In the genomic region with DNA sequence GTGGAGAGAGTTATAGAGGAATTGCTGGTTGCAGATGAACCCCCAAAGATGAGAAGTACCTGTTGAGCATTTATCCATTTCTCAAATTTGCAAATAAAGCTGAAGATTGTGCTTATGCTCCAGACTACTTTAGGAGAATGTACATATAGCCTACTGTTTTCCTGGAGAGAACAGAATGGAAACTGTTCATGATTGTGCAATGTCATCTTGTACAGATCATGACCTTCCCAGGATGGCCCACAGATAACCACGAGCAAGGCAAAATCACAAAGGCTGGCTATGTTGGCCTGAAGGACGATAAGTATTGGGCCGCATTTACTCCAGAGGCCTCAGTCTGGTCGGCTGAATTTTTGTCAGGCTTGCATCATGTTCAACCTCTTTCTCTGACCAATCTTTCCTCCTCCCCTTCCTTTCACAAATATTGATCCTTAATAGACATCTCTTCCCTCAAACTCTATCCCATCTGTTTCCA, we compare ENCODE assay signal across 1 cellular context.
A peak's percentile ranks its signal among the peaks of the same experiment; 100 is the strongest.
TF ChIP-seq lines count a peak whose summit lies in the region.

No MANE protein-coding gene starts in this region.

TF ChIP-seq in HEK293, 187 proteins besides CTCF, POLR2A, EP300 and RAD21:
- TF ChIP-seq ZNF529 (tag by site-specific recombination; IDR thresholded peaks at IDR 0.05; ENCODE audit: insufficient replicate concordance) (no peak), ZNF155 (tag by site-specific recombination; IDR thresholded peaks at IDR 0.05) (no peak), SCRT2 (tag by site-specific recombination; IDR thresholded peaks at IDR 0.05) (peak; percentile 39; the same call in 1 of the 2 replicates), ZNF549 (tag by site-specific recombination; IDR thresholded peaks at IDR 0.05) (no peak), MZF1 (tag by site-specific recombination; IDR thresholded peaks at IDR 0.05; ENCODE audit: borderline replicate concordance) (no peak)
- TF ChIP-seq, protein P1, sequence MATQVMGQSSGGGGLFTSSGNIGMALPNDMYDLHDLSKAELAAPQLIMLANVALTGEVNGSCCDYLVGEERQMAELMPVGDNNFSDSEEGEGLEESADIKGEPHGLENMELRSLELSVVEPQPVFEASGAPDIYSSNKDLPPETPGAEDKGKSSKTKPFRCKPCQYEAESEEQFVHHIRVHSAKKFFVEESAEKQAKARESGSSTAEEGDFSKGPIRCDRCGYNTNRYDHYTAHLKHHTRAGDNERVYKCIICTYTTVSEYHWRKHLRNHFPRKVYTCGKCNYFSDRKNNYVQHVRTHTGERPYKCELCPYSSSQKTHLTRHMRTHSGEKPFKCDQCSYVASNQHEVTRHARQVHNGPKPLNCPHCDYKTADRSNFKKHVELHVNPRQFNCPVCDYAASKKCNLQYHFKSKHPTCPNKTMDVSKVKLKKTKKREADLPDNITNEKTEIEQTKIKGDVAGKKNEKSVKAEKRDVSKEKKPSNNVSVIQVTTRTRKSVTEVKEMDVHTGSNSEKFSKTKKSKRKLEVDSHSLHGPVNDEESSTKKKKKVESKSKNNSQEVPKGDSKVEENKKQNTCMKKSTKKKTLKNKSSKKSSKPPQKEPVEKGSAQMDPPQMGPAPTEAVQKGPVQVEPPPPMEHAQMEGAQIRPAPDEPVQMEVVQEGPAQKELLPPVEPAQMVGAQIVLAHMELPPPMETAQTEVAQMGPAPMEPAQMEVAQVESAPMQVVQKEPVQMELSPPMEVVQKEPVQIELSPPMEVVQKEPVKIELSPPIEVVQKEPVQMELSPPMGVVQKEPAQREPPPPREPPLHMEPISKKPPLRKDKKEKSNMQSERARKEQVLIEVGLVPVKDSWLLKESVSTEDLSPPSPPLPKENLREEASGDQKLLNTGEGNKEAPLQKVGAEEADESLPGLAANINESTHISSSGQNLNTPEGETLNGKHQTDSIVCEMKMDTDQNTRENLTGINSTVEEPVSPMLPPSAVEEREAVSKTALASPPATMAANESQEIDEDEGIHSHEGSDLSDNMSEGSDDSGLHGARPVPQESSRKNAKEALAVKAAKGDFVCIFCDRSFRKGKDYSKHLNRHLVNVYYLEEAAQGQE (tag by site-specific recombination; IDR thresholded peaks at IDR 0.05) = no peak
- TF ChIP-seq, protein P2, sequence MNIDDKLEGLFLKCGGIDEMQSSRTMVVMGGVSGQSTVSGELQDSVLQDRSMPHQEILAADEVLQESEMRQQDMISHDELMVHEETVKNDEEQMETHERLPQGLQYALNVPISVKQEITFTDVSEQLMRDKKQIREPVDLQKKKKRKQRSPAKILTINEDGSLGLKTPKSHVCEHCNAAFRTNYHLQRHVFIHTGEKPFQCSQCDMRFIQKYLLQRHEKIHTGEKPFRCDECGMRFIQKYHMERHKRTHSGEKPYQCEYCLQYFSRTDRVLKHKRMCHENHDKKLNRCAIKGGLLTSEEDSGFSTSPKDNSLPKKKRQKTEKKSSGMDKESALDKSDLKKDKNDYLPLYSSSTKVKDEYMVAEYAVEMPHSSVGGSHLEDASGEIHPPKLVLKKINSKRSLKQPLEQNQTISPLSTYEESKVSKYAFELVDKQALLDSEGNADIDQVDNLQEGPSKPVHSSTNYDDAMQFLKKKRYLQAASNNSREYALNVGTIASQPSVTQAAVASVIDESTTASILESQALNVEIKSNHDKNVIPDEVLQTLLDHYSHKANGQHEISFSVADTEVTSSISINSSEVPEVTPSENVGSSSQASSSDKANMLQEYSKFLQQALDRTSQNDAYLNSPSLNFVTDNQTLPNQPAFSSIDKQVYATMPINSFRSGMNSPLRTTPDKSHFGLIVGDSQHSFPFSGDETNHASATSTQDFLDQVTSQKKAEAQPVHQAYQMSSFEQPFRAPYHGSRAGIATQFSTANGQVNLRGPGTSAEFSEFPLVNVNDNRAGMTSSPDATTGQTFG (tag by site-specific recombination; IDR thresholded peaks at IDR 0.05; ENCODE audit: borderline replicate concordance) = no peak
TF ChIP-seq in HEK293: peak in this region for 1.
